8 cellular contexts compared by ENCODE assay signal in genomic region chrX:14873676-14874049, GRCh38. TPM values are rescaled to one million over a fixed set of nuclear protein-coding genes. Genes with fewer than 3 reads are reported as not detected.
DNase-seq lines count a peak whose midpoint lies in the region; ATAC-seq and TF ChIP-seq lines count a peak whose summit lies in the region.

No MANE protein-coding gene starts in this region.

- no peak for TF ChIP-seq RAD21 in liver (IDR thresholded peaks at IDR 0.05)

- H3K9ac ChIP-seq in liver (ENCODE audit: low read depth in 1 of 2, low read length in 2 of 2): peak overlapping the region; percentile 37 to 77

- peak overlapping the region; percentile 70 for H3K27ac ChIP-seq in angular gyrus (ENCODE audit: low read depth, low read length)
- peak overlapping the region; percentile 74 to 80 for H3K27ac ChIP-seq in liver (ENCODE audit: low read depth in 1 of 2, low read length in 2 of 2)
- peak overlapping the region; percentile 90 for H3K27ac ChIP-seq in thymus (ENCODE audit: low read depth)

- peaks cover 31% of the 10 kb centered on the region for H3K4me1 Mint-ChIP-seq in activated CD8-positive, alpha-beta memory T cell treated with anti-CD3 and anti-CD28 coated beads, Interleukin-2, amount 10 ng/mL, durations not matched to agents 7 days and 5 days

- H3K9me3 ChIP-seq in liver (ENCODE audit: control insufficient read depth in 4 of 4, low read length in 3 of 4) (no peaks in the 10 kb centered on the region), thymus (ENCODE audit: control insufficient read depth) (no peaks in the 10 kb centered on the region)

- H3K4me3 Mint-ChIP-seq in activated CD8-positive, alpha-beta memory T cell treated with anti-CD3 and anti-CD28 coated beads, Interleukin-2, amount 10 ng/mL, durations not matched to agents 7 days and 5 days: peak overlapping the region; percentile 78

- H3K4me3 ChIP-seq in liver (ENCODE audit: low read depth in 1 of 3, low read length in 3 of 3) (peak overlapping the region; percentile 64 to 83 (median 75)), thymus (ENCODE audit: low read length) (peak overlapping the region; percentile 74)

- no peak for DNase-seq in activated CD8-positive, alpha-beta memory T cell treated with anti-CD3 and anti-CD28 coated beads, Interleukin-2, amount 10 ng/mL, durations not matched to agents 7 days and 5 days
- no peak for DNase-seq in activated CD8-positive, alpha-beta memory T cell treated with anti-CD3 and anti-CD28 coated beads, Interleukin-2, amount 50 U/mL, for 48 hours
- DNase-seq in GM10248 (ENCODE audit: extremely low spot score): no peak
- DNase-seq in G401 (ENCODE audit: low spot score): no peak

- in situ Hi-C loops in G401 (cut with HindIII; ENCODE audit: low sequenced_read_pairs): no loop called here

- H3K27me3 Mint-ChIP-seq in activated CD8-positive, alpha-beta memory T cell treated with anti-CD3 and anti-CD28 coated beads, Interleukin-2, amount 10 ng/mL, durations not matched to agents 7 days and 5 days: no peaks in the 10 kb centered on the region

- peaks cover 17% of the 10 kb centered on the region for H3K36me3 Mint-ChIP-seq in activated CD8-positive, alpha-beta memory T cell treated with anti-CD3 and anti-CD28 coated beads, Interleukin-2, amount 10 ng/mL, durations not matched to agents 7 days and 5 days

- H3K4me1 ChIP-seq in liver (ENCODE audit: control insufficient read depth in 4 of 4, insufficient read depth in 4 of 4, low read length in 3 of 4) (peaks cover 0 to 6% (median 5%) of the 10 kb centered on the region in 4 donors), thymus (ENCODE audit: control insufficient read depth, insufficient read depth, low read length) (no peaks in the 10 kb centered on the region)

- H3K9me3 Mint-ChIP-seq in activated CD8-positive, alpha-beta memory T cell treated with anti-CD3 and anti-CD28 coated beads, Interleukin-2, amount 10 ng/mL, durations not matched to agents 7 days and 5 days (ENCODE audit: low read depth): no peaks in the 10 kb centered on the region

- CTCF ChIA-PET in activated CD8-positive, alpha-beta memory T cell treated with anti-CD3 and anti-CD28 coated beads, Interleukin-2, amount 10 ng/mL, durations not matched to agents 7 days and 5 days (lab: Charles Lee): no interaction called here
- CTCF ChIA-PET in GM10248 (lab: Yijun Ruan, JAX): no interaction called here

- H3K27me3 ChIP-seq in liver (ENCODE audit: control insufficient read depth in 4 of 4, insufficient read depth in 4 of 4, low read length in 3 of 4) (no peaks in the 10 kb centered on the region), thymus (ENCODE audit: control insufficient read depth, insufficient read depth) (no peaks in the 10 kb centered on the region)

- ATAC-seq in activated CD8-positive, alpha-beta memory T cell treated with anti-CD3 and anti-CD28 coated beads, Interleukin-2, amount 10 ng/mL, durations not matched to agents 7 days and 5 days: no peak
- ATAC-seq in HG02678 (IDR thresholded peaks at IDR 0.05; ENCODE audit: unreplicated experiment): no peak

- WGBS in liver: 1% methylated on average over 8 of the region's 8 CpGs
- 4% methylated on average over 8 of the region's 8 CpGs for WGBS in thymus

- no peaks in the 10 kb centered on the region for H3K36me3 ChIP-seq in liver (ENCODE audit: control insufficient read depth in 4 of 4, insufficient read depth in 3 of 4, low read depth in 1 of 4, low read length in 3 of 4)
- H3K36me3 ChIP-seq in thymus (ENCODE audit: control insufficient read depth, insufficient read depth): no peaks in the 10 kb centered on the region

- H3K27ac Mint-ChIP-seq in activated CD8-positive, alpha-beta memory T cell treated with anti-CD3 and anti-CD28 coated beads, Interleukin-2, amount 10 ng/mL, durations not matched to agents 7 days and 5 days: peak overlapping the region; percentile 83

- no peak for TF ChIP-seq CTCF in liver (IDR thresholded peaks at IDR 0.05; ENCODE audit: low read depth, low read length, missing input control)
- TF ChIP-seq CTCF in GM10248 (IDR thresholded peaks at IDR 0.05; ENCODE audit: control extremely low read depth, extremely low read depth, low read depth, missing control alignments): no peak

- POLR2A ChIA-PET in GM10248 (lab: Yijun Ruan, JAX): no interaction called here

TF ChIP-seq in liver, 16 proteins besides CTCF, POLR2A, EP300 and RAD21:
- TF ChIP-seq FOXA2 (IDR thresholded peaks at IDR 0.05) (no peak), MAX (IDR thresholded peaks at IDR 0.05) (no peak), HNF4G (IDR thresholded peaks at IDR 0.05) (no peak), GABPA (IDR thresholded peaks at IDR 0.05 in 1 of 2, conservative IDR thresholded peaks at IDR 0.05 in 1 of 2) (no peak), REST (IDR thresholded peaks at IDR 0.05) (no peak)
TF ChIP-seq in liver: peak in this region for 0.

RNA-seq across cellular contexts. Expression of gene MOSPD2, which starts 0.4 kb away (rescaled TPM):
- 10 to 100 TPM in 1 of 2 experiments, 1 to 10 TPM in 1; 9.7 to 11.3 TPM for total RNA-seq in activated CD8-positive, alpha-beta memory T cell treated with anti-CD3 and anti-CD28 coated beads, Interleukin-2, amount 10 ng/mL, durations not matched to agents 7 days and 5 days
- total RNA-seq in liver: 1 to 10 TPM; 6.1 to 9.1 TPM
- polyA plus RNA-seq in liver (1 to 10 TPM; 3.0 to 3.6 TPM), thymus (6.5 TPM)
- total RNA-seq in G401 (2014; rRNA removed; shearing (Covaris generic)): 1.3 and 7.1 TPM in 2 replicates

RNA-seq across cellular contexts. Expression of gene FANCB, which starts 0.8 kb away (rescaled TPM):
- 10 to 100 TPM; 11.9 to 12.0 TPM for total RNA-seq in activated CD8-positive, alpha-beta memory T cell treated with anti-CD3 and anti-CD28 coated beads, Interleukin-2, amount 10 ng/mL, durations not matched to agents 7 days and 5 days
- 1 to 10 TPM in 1 of 2 donors, under 1 TPM in 1; 0.25 to 6.2 TPM for total RNA-seq in liver
- polyA plus RNA-seq in liver (under 1 TPM; 0.07 to 0.32 TPM), thymus (1.4 TPM)
- total RNA-seq in G401 (2014; rRNA removed; shearing (Covaris generic)): 5.5 and 5.6 TPM in 2 replicates
